In the genomic region with DNA sequence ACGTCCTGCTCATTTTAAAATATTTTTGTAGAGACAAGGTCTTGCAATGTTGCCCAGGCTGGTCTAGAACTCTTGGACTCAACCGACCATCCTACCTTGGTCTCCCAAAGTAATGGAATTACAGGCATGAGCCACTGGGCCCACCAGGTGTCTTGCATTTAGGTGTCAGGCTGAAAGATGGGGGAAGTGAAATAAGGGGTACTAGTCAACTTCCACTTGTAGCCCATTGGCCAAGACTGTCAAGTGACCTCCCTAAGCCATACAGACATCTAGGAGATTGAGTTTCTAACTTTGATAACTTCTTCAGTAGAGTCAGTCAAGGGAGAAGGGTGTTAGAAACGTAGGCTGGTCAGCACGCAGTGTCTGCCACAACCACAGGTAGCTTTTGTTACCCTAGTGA, we compare ENCODE assay signal across 18 cellular contexts. TPM values are rescaled to one million over a fixed set of nuclear protein-coding genes. Genes with fewer than 3 reads are reported as not detected.
DNase-seq lines count a peak whose midpoint lies in the region; ATAC-seq, FAIRE-seq and TF ChIP-seq lines count a peak whose summit lies in the region.
"Had no signal": no experiment of that assay in that cellular context is flagged by ENCODE, and none has a peak within 500 bp of the region (broad histone marks: within the 10 kb centered on the region; RNA-seq: fewer than 3 reads in every experiment).

No MANE protein-coding gene starts in this region.

- peak; percentile 48 for FAIRE-seq in GM12892 (lab: Jason Lieb, UNC)
- FAIRE-seq in urothelium cell line (lab: Jason Lieb, UNC), result peak; percentile 5
- no peak for FAIRE-seq in small intestine (lab: Jason Lieb, UNC)
- FAIRE-seq: A549, G401.6, H1, K562 had no signal

- CTCF ChIA-PET in activated B cell treated with CpG ODN at 0.5 μM for 24 hours (lab: Charles Lee), result no interaction called here

- ATAC-seq in activated B cell treated with CpG ODN at 0.5 μM for 24 hours (ENCODE audit: low read depth), result no peak
- ATAC-seq: A549, K562 had no signal

- peaks cover 52% of the 10 kb centered on the region for H3K4me1 Mint-ChIP-seq in activated B cell treated with CpG ODN at 0.5 μM for 24 hours

- no peak overlapping the region for H3K27ac ChIP-seq in small intestine (ENCODE audit: low read depth in 1 of 2, low read length in 1 of 2)
- H3K27ac ChIP-seq: A549, C4-2B, HL-60 had no signal

- H3K27me3 Mint-ChIP-seq in activated B cell treated with CpG ODN at 0.5 μM for 24 hours, result no peaks in the 10 kb centered on the region
- H3K27me3 Mint-ChIP-seq: CD4-positive, alpha-beta memory T cell had no signal

- DNase-seq in GM12892 (ENCODE audit: insufficient read length) (no peak), activated B cell treated with CpG ODN at 0.5 μM for 24 hours (no peak), islet precursor cell (peak; percentile 20), urothelium cell line (ENCODE audit: low spot score) (no peak), activated gamma-delta T cell treated with Interleukin-2 at 50 U/mL for 16 hours (no peak), epidermal melanocyte (ENCODE audit: insufficient read length, low spot score) (no peak), small intestine (no peak)
- DNase-seq: BE2C; CD4-positive, alpha-beta memory T cell; DMS79; EL had no signal

- TF ChIP-seq CTCF in activated B cell treated with CpG ODN at 0.5 μM for 24 hours (IDR thresholded peaks at IDR 0.05), result no peak

- no peak overlapping the region for H3K4me3 ChIP-seq in small intestine (ENCODE audit: low read depth in 1 of 2, low read length in 2 of 2)
- H3K4me3 ChIP-seq: A549, HAP-1, K562 had no signal

- intact Hi-C loops in activated B cell treated with CpG ODN at 0.5 μM for 24 hours (cut with micrococcal nuclease), result no loop called here

- no peak overlapping the region for H3K4me3 Mint-ChIP-seq in activated B cell treated with CpG ODN at 0.5 μM for 24 hours
- H3K4me3 Mint-ChIP-seq: CD4-positive, alpha-beta memory T cell had no signal

- H3K36me3 ChIP-seq in small intestine (ENCODE audit: control insufficient read depth in 2 of 2, insufficient read depth in 2 of 2, low read length in 2 of 2), result no peaks in the 10 kb centered on the region
- H3K36me3 ChIP-seq: BE2C, HAP-1 had no signal

- H3K9me3 Mint-ChIP-seq in activated B cell treated with CpG ODN at 0.5 μM for 24 hours, result peaks cover 3% of the 10 kb centered on the region
- H3K9me3 Mint-ChIP-seq: CD4-positive, alpha-beta memory T cell had no signal

- POLR2A ChIA-PET in activated B cell treated with CpG ODN at 0.5 μM for 24 hours (lab: Charles Lee), result interaction anchor here (0.8 to 1.0 kb wide), 2 partner anchors 9 to 137 kb away, joined by 3 read pairs; no protein-coding TSS in a partner anchor

- peaks cover 0 to under 1% of the 10 kb centered on the region in 2 donors for H3K4me1 ChIP-seq in small intestine (ENCODE audit: control insufficient read depth in 2 of 2, insufficient read depth in 1 of 2, low read depth in 1 of 2, low read length in 1 of 2)
- H3K4me1 ChIP-seq: BE2C had no signal

- H3K9me3 ChIP-seq in small intestine (ENCODE audit: control insufficient read depth, low read depth), result no peaks in the 10 kb centered on the region
- H3K9me3 ChIP-seq: A549, BE2C, HAP-1 had no signal

- TF ChIP-seq POLR2A in GM12892 (IDR thresholded peaks at IDR 0.05; ENCODE audit: low read depth, low read length), result no peak

- H3K27me3 ChIP-seq in small intestine (ENCODE audit: control insufficient read depth in 2 of 2, insufficient read depth in 2 of 2, low read length in 2 of 2), result no peaks in the 10 kb centered on the region
- H3K27me3 ChIP-seq: BE2C had no signal

- no peaks in the 10 kb centered on the region for H3K36me3 Mint-ChIP-seq in activated B cell treated with CpG ODN at 0.5 μM for 24 hours (ENCODE audit: low read depth)
- H3K36me3 Mint-ChIP-seq: CD4-positive, alpha-beta memory T cell had no signal

- 95 to 96% (median 95%) methylated on average over 4 of the region's 4 CpGs for WGBS in small intestine, 3 donors

- peak overlapping the region; percentile 30 for H3K27ac Mint-ChIP-seq in activated B cell treated with CpG ODN at 0.5 μM for 24 hours
- H3K27ac Mint-ChIP-seq: CD4-positive, alpha-beta memory T cell had no signal

RNA-seq across cellular contexts. Expression of a gene that starts 32.0 kb away (rescaled TPM):
- polyA plus RNA-seq in GM12892 (2012; ENCODE audit: missing spikeins), result 56.2 TPM
- total RNA-seq in activated B cell treated with CpG ODN at 0.5 μM for 24 hours, result 136 and 142 TPM in 2 replicates
- polyA plus RNA-seq in small intestine, result 10 to 100 TPM; 51.9 to 65.4 (median 64.6) TPM
